Comparison of ENCODE assay signal across 8 cellular contexts in genomic region chr18:50967714-50968661, GRCh38. TPM values are rescaled to one million over a fixed set of nuclear protein-coding genes. Genes with fewer than 3 reads are reported as not detected.
A peak's percentile ranks its signal among the peaks of the same experiment; 100 is the strongest.
DNase-seq lines count a peak whose midpoint lies in the region; ATAC-seq and TF ChIP-seq lines count a peak whose summit lies in the region.

A gene with protein sequence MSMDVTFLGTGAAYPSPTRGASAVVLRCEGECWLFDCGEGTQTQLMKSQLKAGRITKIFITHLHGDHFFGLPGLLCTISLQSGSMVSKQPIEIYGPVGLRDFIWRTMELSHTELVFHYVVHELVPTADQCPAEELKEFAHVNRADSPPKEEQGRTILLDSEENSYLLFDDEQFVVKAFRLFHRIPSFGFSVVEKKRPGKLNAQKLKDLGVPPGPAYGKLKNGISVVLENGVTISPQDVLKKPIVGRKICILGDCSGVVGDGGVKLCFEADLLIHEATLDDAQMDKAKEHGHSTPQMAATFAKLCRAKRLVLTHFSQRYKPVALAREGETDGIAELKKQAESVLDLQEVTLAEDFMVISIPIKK (plus strand): TSS chr18:50968040. CDS start chr18:50974405, 6,365 bp downstream.

- H3K27me3 Mint-ChIP-seq in endodermal cell (ENCODE audit: insufficient read depth), result no peaks in the 10 kb centered on the region
- H3K27me3 Mint-ChIP-seq in mesothelial cell of epicardium (ENCODE audit: low read depth), result no peaks in the 10 kb centered on the region

- peak; percentile 32 for TF ChIP-seq CTCF in endodermal cell (conservative IDR thresholded peaks at IDR 0.05)
- no peak for TF ChIP-seq CTCF in mesothelial cell of epicardium (IDR thresholded peaks at IDR 0.05; ENCODE audit: unreplicated experiment)

- DNase-seq in COLO829 (ENCODE audit: low spot score) (peak; percentile 66), HK-2 (ENCODE audit: unreplicated experiment) (peak; percentile 68), NOMO-1 (lab: John Stamatoyannopoulos, UW; ENCODE audit: unreplicated experiment in 2 of 2) (peak; percentile 48 to 68), endodermal cell (peak; percentile 86), mesothelial cell of epicardium (ENCODE audit: low spot score in 2 of 2, unreplicated experiment in 2 of 2) (peak; percentile 50 to 79)
- peak; percentile 12 for DNase-seq in activated CD8-positive, alpha-beta memory T cell treated with anti-CD3 and anti-CD28 coated beads, Interleukin-2, amount 50 U/mL, for 24 hours (ENCODE audit: extremely low read depth)
- DNase-seq in stimulated activated CD8-positive, alpha-beta memory T cell treated with anti-CD3 and anti-CD28 coated beads, Interleukin-15, amount 100 ng/mL, for 48 hours (ENCODE audit: low read depth in 2 of 2), result peak; percentile 43 to 50

- H3K36me3 Mint-ChIP-seq in endodermal cell (ENCODE audit: low read depth) (no peaks in the 10 kb centered on the region), mesothelial cell of epicardium (peaks cover 5% of the 10 kb centered on the region)

- H3K4me1 Mint-ChIP-seq in endodermal cell (peaks cover 21% of the 10 kb centered on the region), mesothelial cell of epicardium (peaks cover 17% of the 10 kb centered on the region)

- H3K4me3 ChIP-seq in endodermal cell (ENCODE audit: low read length), result peak within 1 kb of the TSS; percentile 93

- peak; percentile 92 for ATAC-seq in GM19455 (IDR thresholded peaks at IDR 0.05; ENCODE audit: unreplicated experiment)

- peak within 1 kb of the TSS; percentile 85 for H3K27ac ChIP-seq in endodermal cell (ENCODE audit: low read depth, low read length)

- H3K9ac ChIP-seq in endodermal cell (ENCODE audit: extremely low read depth, low read length, poor library complexity, severe bottlenecking), result peak within 1 kb of the TSS; percentile 91

- H3K9me3 ChIP-seq in endodermal cell (ENCODE audit: control insufficient read depth, low read length), result peaks cover 14% of the 10 kb centered on the region

- 1 to 4% methylated on average over 17 to 84 of the region's 84 CpGs for WGBS in endodermal cell (ENCODE audit: insufficient coverage in 1 of 2, insufficient read length in 1 of 2), 2 experiments

- peaks cover 21% of the 10 kb centered on the region for H3K9me3 Mint-ChIP-seq in endodermal cell
- peaks cover 11% of the 10 kb centered on the region for H3K9me3 Mint-ChIP-seq in mesothelial cell of epicardium

- H3K4me3 Mint-ChIP-seq in endodermal cell (peak within 1 kb of the TSS; percentile 84), mesothelial cell of epicardium (peak within 1 kb of the TSS; percentile 93)

- H3K27ac Mint-ChIP-seq in endodermal cell (peak within 1 kb of the TSS; percentile 92), mesothelial cell of epicardium (peak within 1 kb of the TSS; percentile 99)

- no peaks in the 10 kb centered on the region for H3K36me3 ChIP-seq in endodermal cell (ENCODE audit: control insufficient read depth, insufficient read depth, low read length)

- no peaks in the 10 kb centered on the region for H3K27me3 ChIP-seq in endodermal cell (ENCODE audit: control insufficient read depth, insufficient read depth, low read length, poor library complexity, severe bottlenecking)

- H3K4me1 ChIP-seq in endodermal cell (ENCODE audit: control insufficient read depth, insufficient read depth, low read length), result peaks cover 5% of the 10 kb centered on the region

RNA-seq across cellular contexts. Expression of the gene that starts here (rescaled TPM):
- total RNA-seq in endodermal cell, result 1 to 10 TPM; 5.1 to 7.4 TPM
- polyA plus RNA-seq in endodermal cell (2013, experiment 1 of 2), result 6.6 TPM
- 8.3 TPM for polyA plus RNA-seq in endodermal cell (2013, experiment 2 of 2)
- 8.2 to 9.5 TPM (median 8.2 TPM) in 3 replicates for total RNA-seq in mesothelial cell of epicardium

Comparison
In these comparisons a context has a peak if more than half of its experiments do, and no peak if none do; other contexts are left out.
1. Peak in every context shown above with its lines: DNase-seq, ATAC-seq, H3K4me3 ChIP-seq and H3K27ac ChIP-seq.
2. DNase-seq: peak in every context shown above with its lines; median percentile 86 in endodermal cell; 68 in HK-2; 66 in COLO829; 64 in mesothelial cell of epicardium; 58 in NOMO-1; 46 in stimulated activated CD8-positive, alpha-beta memory T cell treated with anti-CD3 and anti-CD28 coated beads, Interleukin-15, amount 100 ng/mL, for 48 hours; 12 in activated CD8-positive, alpha-beta memory T cell treated with anti-CD3 and anti-CD28 coated beads, Interleukin-2, amount 50 U/mL, for 24 hours.